In genomic region chr7:79612903-79613302, GRCh38 we compare ENCODE assay signal across 31 cellular contexts.
"Had no signal": no experiment of that assay in that cellular context is flagged by ENCODE, and none has a peak within 500 bp of the region (broad histone marks: within the 10 kb centered on the region; RNA-seq: fewer than 3 reads in every experiment).

No MANE protein-coding gene starts in this region.

- H3K27me3 ChIP-seq: adrenal gland, body of pancreas, esophagus squamous epithelium had no signal

- FAIRE-seq: colon, frontal cortex had no signal

- H3K4me1 ChIP-seq: adrenal gland, body of pancreas, esophagus squamous epithelium had no signal

- H3K9me3 ChIP-seq: adrenal gland, body of pancreas, esophagus squamous epithelium had no signal

- H3K27ac Mint-ChIP-seq: activated CD4-positive, alpha-beta memory T cell treated with anti-CD3 and anti-CD28 coated beads for 36 hours; activated CD4-positive, alpha-beta T cell treated with anti-CD3 and anti-CD28 coated beads for 36 hours; activated CD4-positive, alpha-beta T cell treated with anti-CD3 and anti-CD28 coated beads, Interleukin-2, amount 10 ng/mL, durations not matched to agents 24 days and 14 days; activated CD8-positive, alpha-beta memory T cell treated with anti-CD3 and anti-CD28 coated beads, Interleukin-2, amount 10 ng/mL, durations not matched to agents 7 days and 5 days; activated CD8-positive, alpha-beta T cell treated with anti-CD3 and anti-CD28 coated beads, Interleukin-2, amount 10 ng/mL, durations not matched to agents 7 days and 5 days; activated naive CD4-positive, alpha-beta T cell treated with anti-CD3 and anti-CD28 coated beads for 36 hours; activated naive CD4-positive, alpha-beta T cell treated with anti-CD3 and anti-CD28 coated beads, Interleukin-2, amount 50 U/mL, for 24 hours; activated naive CD8-positive, alpha-beta T cell treated with anti-CD3 and anti-CD28 coated beads for 36 hours; activated naive CD8-positive, alpha-beta T cell treated with anti-CD3 and anti-CD28 coated beads, Interleukin-2, amount 50 U/mL, for 24 hours; activated T-helper 1 cell treated with anti-CD3 and anti-CD28 coated beads, Interleukin-12 subunit alpha, Interleukin-12 subunit beta, Interleukin-2, Interleukin-4 antibody, amounts not matched to agents 30 ng/mL and 10 ng/mL and 1 ng/mL, durations not matched to agents 14 hours and 24 hours and 36 hours; activated T-helper 2 cell treated with anti-CD3 and anti-CD28 coated beads, Interferon-gamma antibody, Interleukin-2, Interleukin-4, amounts not matched to agents 10 μg/mL and 5 μg/mL and 100 μg/mL, durations not matched to agents 14 hours and 24 hours and 36 hours; effector memory CD8-positive, alpha-beta T cell had no signal

- DNase-seq: activated CD4-positive, alpha-beta memory T cell treated with anti-CD3 and anti-CD28 coated beads for 36 hours; activated CD4-positive, alpha-beta T cell treated with anti-CD3 and anti-CD28 coated beads for 36 hours; activated CD4-positive, alpha-beta T cell treated with anti-CD3 and anti-CD28 coated beads, Interleukin-2, amount 10 ng/mL, durations not matched to agents 24 days and 14 days; activated CD4-positive, CD25-positive, alpha-beta regulatory T cell; activated CD4-positive, CD25-positive, alpha-beta regulatory T cell treated with anti-CD3 and anti-CD28 coated beads, Interleukin-2, amount 50 U/mL, for 72 hours; activated CD8-positive, alpha-beta memory T cell treated with anti-CD3 and anti-CD28 coated beads, Interleukin-2, amount 10 ng/mL, durations not matched to agents 7 days and 5 days; activated CD8-positive, alpha-beta memory T cell treated with anti-CD3 and anti-CD28 coated beads, Interleukin-2, amount 50 U/mL, for 4 hours; activated CD8-positive, alpha-beta T cell treated with anti-CD3 and anti-CD28 coated beads, Interleukin-2, amount 10 ng/mL, durations not matched to agents 7 days and 5 days; activated effector memory CD4-positive, alpha-beta T cell treated with anti-CD3 and anti-CD28 coated beads, Interleukin-2, amount 50 U/mL, for 16 hours; activated naive CD4-positive, alpha-beta T cell treated with anti-CD3 and anti-CD28 coated beads for 36 hours; activated naive CD8-positive, alpha-beta T cell treated with anti-CD3 and anti-CD28 coated beads for 36 hours; activated naive CD8-positive, alpha-beta T cell treated with anti-CD3 and anti-CD28 coated beads, Interleukin-2, amount 50 U/mL, for 24 hours; activated T-cell treated with anti-CD3 and anti-CD28 coated beads, Interleukin-2, amount 50 U/mL, for 1 hour; activated T-cell treated with anti-CD3 and anti-CD28 coated beads, Interleukin-2, amount 50 U/mL, for 48 hours; adrenal gland; amygdala; aorta; body of pancreas; caudate nucleus; cortex of kidney; dermis blood vessel endothelial cell; effector CD4-positive, alpha-beta T cell; effector memory CD8-positive, alpha-beta T cell; esophagus squamous epithelium; T-helper 2 cell had no signal

- ATAC-seq: activated CD4-positive, alpha-beta T cell treated with anti-CD3 and anti-CD28 coated beads for 36 hours; activated CD8-positive, alpha-beta memory T cell treated with anti-CD3 and anti-CD28 coated beads, Interleukin-2, amount 10 ng/mL, durations not matched to agents 7 days and 5 days; activated CD8-positive, alpha-beta T cell treated with anti-CD3 and anti-CD28 coated beads, Interleukin-2, amount 10 ng/mL, durations not matched to agents 7 days and 5 days; activated naive CD8-positive, alpha-beta T cell treated with anti-CD3 and anti-CD28 coated beads, Interleukin-2, amount 50 U/mL, for 24 hours; body of pancreas; effector memory CD8-positive, alpha-beta T cell had no signal

- H3K27me3 Mint-ChIP-seq: activated CD4-positive, alpha-beta memory T cell treated with anti-CD3 and anti-CD28 coated beads for 36 hours; activated CD4-positive, alpha-beta T cell treated with anti-CD3 and anti-CD28 coated beads for 36 hours; activated CD4-positive, alpha-beta T cell treated with anti-CD3 and anti-CD28 coated beads, Interleukin-2, amount 10 ng/mL, durations not matched to agents 24 days and 14 days; activated CD8-positive, alpha-beta memory T cell treated with anti-CD3 and anti-CD28 coated beads, Interleukin-2, amount 10 ng/mL, durations not matched to agents 7 days and 5 days; activated naive CD4-positive, alpha-beta T cell treated with anti-CD3 and anti-CD28 coated beads, Interleukin-2, amount 50 U/mL, for 24 hours; activated naive CD8-positive, alpha-beta T cell treated with anti-CD3 and anti-CD28 coated beads for 36 hours; activated naive CD8-positive, alpha-beta T cell treated with anti-CD3 and anti-CD28 coated beads, Interleukin-2, amount 50 U/mL, for 24 hours; effector memory CD8-positive, alpha-beta T cell had no signal

- H3K4me1 Mint-ChIP-seq: activated CD4-positive, alpha-beta T cell treated with anti-CD3 and anti-CD28 coated beads for 36 hours; activated CD4-positive, alpha-beta T cell treated with anti-CD3 and anti-CD28 coated beads, Interleukin-2, amount 10 ng/mL, durations not matched to agents 24 days and 14 days; activated CD8-positive, alpha-beta memory T cell treated with anti-CD3 and anti-CD28 coated beads, Interleukin-2, amount 10 ng/mL, durations not matched to agents 7 days and 5 days; activated naive CD4-positive, alpha-beta T cell treated with anti-CD3 and anti-CD28 coated beads, Interleukin-2, amount 50 U/mL, for 24 hours; activated naive CD8-positive, alpha-beta T cell treated with anti-CD3 and anti-CD28 coated beads for 36 hours; activated naive CD8-positive, alpha-beta T cell treated with anti-CD3 and anti-CD28 coated beads, Interleukin-2, amount 50 U/mL, for 24 hours had no signal

- H3K36me3 Mint-ChIP-seq: activated CD4-positive, alpha-beta memory T cell treated with anti-CD3 and anti-CD28 coated beads for 36 hours; activated CD8-positive, alpha-beta memory T cell treated with anti-CD3 and anti-CD28 coated beads, Interleukin-2, amount 10 ng/mL, durations not matched to agents 7 days and 5 days; activated naive CD4-positive, alpha-beta T cell treated with anti-CD3 and anti-CD28 coated beads, Interleukin-2, amount 50 U/mL, for 24 hours; activated naive CD8-positive, alpha-beta T cell treated with anti-CD3 and anti-CD28 coated beads for 36 hours had no signal

- H3K9me3 Mint-ChIP-seq: activated naive CD4-positive, alpha-beta T cell treated with anti-CD3 and anti-CD28 coated beads, Interleukin-2, amount 50 U/mL, for 24 hours; activated naive CD8-positive, alpha-beta T cell treated with anti-CD3 and anti-CD28 coated beads for 36 hours; activated naive CD8-positive, alpha-beta T cell treated with anti-CD3 and anti-CD28 coated beads, Interleukin-2, amount 50 U/mL, for 24 hours; activated T-helper 1 cell treated with anti-CD3 and anti-CD28 coated beads, Interleukin-12 subunit alpha, Interleukin-12 subunit beta, Interleukin-2, Interleukin-4 antibody, amounts not matched to agents 30 ng/mL and 10 ng/mL and 1 ng/mL, durations not matched to agents 14 hours and 24 hours and 36 hours; activated T-helper 2 cell treated with anti-CD3 and anti-CD28 coated beads, Interferon-gamma antibody, Interleukin-2, Interleukin-4, amounts not matched to agents 10 μg/mL and 5 μg/mL and 100 μg/mL, durations not matched to agents 14 hours and 24 hours and 36 hours had no signal

- H3K27ac ChIP-seq: adrenal gland, body of pancreas, epithelial cell of prostate, esophagus squamous epithelium had no signal

- H3K4me3 ChIP-seq: adrenal gland, body of pancreas, esophagus squamous epithelium had no signal

- H3K36me3 ChIP-seq: adrenal gland, esophagus squamous epithelium had no signal

- H3K4me3 Mint-ChIP-seq: activated CD4-positive, alpha-beta memory T cell treated with anti-CD3 and anti-CD28 coated beads for 36 hours; activated CD4-positive, alpha-beta T cell treated with anti-CD3 and anti-CD28 coated beads for 36 hours; activated CD4-positive, alpha-beta T cell treated with anti-CD3 and anti-CD28 coated beads, Interleukin-2, amount 10 ng/mL, durations not matched to agents 24 days and 14 days; activated CD8-positive, alpha-beta memory T cell treated with anti-CD3 and anti-CD28 coated beads, Interleukin-2, amount 10 ng/mL, durations not matched to agents 7 days and 5 days; activated CD8-positive, alpha-beta T cell treated with anti-CD3 and anti-CD28 coated beads, Interleukin-2, amount 10 ng/mL, durations not matched to agents 7 days and 5 days; activated naive CD4-positive, alpha-beta T cell treated with anti-CD3 and anti-CD28 coated beads for 36 hours; activated naive CD4-positive, alpha-beta T cell treated with anti-CD3 and anti-CD28 coated beads, Interleukin-2, amount 50 U/mL, for 24 hours; activated naive CD8-positive, alpha-beta T cell treated with anti-CD3 and anti-CD28 coated beads for 36 hours; activated naive CD8-positive, alpha-beta T cell treated with anti-CD3 and anti-CD28 coated beads, Interleukin-2, amount 50 U/mL, for 24 hours; activated T-helper 1 cell treated with anti-CD3 and anti-CD28 coated beads, Interleukin-12 subunit alpha, Interleukin-12 subunit beta, Interleukin-2, Interleukin-4 antibody, amounts not matched to agents 30 ng/mL and 10 ng/mL and 1 ng/mL, durations not matched to agents 14 hours and 24 hours and 36 hours; effector memory CD8-positive, alpha-beta T cell had no signal
